ENCODE assay signal across 1 cellular context in the genomic region with DNA sequence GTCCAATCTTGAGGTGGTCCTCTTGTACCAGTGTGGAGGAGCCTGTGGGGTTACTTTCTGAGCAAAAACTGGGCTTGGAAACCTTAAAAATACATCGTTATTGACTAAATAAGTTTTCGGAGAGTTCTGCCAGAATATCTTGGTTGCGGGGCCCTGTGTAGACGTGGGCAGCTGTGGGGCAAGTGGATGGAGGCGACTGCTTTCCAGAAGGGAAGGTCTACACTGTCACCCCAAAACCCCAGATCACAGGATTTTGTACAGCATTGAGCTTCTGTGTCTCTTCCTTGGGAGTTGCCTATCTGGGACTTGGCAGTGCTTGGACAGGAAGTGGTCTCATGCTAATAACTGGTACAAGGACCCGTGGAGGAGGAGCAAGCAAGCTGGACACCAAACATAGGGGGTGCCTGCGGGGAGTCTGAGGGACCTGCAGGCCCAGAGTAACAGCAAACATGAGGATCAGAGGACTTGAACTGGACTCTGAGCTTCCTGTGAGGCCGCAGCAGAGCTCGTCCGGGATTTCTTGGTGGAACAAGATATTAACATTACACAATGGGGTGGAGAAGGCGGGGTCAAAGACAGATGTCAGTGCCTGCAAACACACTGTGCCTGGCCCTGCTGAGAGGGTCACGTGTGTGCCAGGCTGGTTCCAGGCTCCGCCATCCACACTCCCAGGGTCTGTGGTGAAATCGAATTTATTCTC.
TF ChIP-seq lines count a peak whose summit lies in the region.

No MANE protein-coding gene starts in this region.

TF ChIP-seq in HepG2, 621 proteins besides CTCF, POLR2A, EP300 and RAD21 (continued from another document):
- TF ChIP-seq, protein P1, sequence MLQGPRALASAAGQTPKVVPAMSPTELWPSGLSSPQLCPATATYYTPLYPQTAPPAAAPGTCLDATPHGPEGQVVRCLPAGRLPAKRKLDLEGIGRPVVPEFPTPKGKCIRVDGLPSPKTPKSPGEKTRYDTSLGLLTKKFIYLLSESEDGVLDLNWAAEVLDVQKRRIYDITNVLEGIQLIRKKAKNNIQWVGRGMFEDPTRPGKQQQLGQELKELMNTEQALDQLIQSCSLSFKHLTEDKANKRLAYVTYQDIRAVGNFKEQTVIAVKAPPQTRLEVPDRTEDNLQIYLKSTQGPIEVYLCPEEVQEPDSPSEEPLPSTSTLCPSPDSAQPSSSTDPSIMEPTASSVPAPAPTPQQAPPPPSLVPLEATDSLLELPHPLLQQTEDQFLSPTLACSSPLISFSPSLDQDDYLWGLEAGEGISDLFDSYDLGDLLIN (CRISPR knock-in tag; IDR thresholded peaks at IDR 0.05; ENCODE audit: borderline replicate concordance), result no peak
- 0 out of 2 replicates have a peak, but pooled peaks have one; percentile 43 for TF ChIP-seq ZNF510 (CRISPR knock-in tag; IDR thresholded peaks at IDR 0.05; ENCODE audit: low read depth)
- TF ChIP-seq ZSCAN22 (CRISPR knock-in tag; IDR thresholded peaks at IDR 0.05), result no peak
- 0 out of 2 replicates have a peak, but pooled peaks have one; percentile 28 for TF ChIP-seq KLF11 (CRISPR knock-in tag; IDR thresholded peaks at IDR 0.05)
- TF ChIP-seq FOSL1 (CRISPR knock-in tag; IDR thresholded peaks at IDR 0.05; ENCODE audit: borderline replicate concordance), result no peak
- no peak for TF ChIP-seq ZNF672 (CRISPR knock-in tag; IDR thresholded peaks at IDR 0.05)
- no peak for TF ChIP-seq ZNF333 (CRISPR knock-in tag; IDR thresholded peaks at IDR 0.05; ENCODE audit: borderline replicate concordance)
- no peak; the same call in 1 of the 2 replicates for TF ChIP-seq BORCS8-MEF2B (CRISPR knock-in tag; IDR thresholded peaks at IDR 0.05)
- TF ChIP-seq, protein P2, sequence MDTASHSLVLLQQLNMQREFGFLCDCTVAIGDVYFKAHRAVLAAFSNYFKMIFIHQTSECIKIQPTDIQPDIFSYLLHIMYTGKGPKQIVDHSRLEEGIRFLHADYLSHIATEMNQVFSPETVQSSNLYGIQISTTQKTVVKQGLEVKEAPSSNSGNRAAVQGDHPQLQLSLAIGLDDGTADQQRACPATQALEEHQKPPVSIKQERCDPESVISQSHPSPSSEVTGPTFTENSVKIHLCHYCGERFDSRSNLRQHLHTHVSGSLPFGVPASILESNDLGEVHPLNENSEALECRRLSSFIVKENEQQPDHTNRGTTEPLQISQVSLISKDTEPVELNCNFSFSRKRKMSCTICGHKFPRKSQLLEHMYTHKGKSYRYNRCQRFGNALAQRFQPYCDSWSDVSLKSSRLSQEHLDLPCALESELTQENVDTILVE (CRISPR knock-in tag; IDR thresholded peaks at IDR 0.05), result peak; percentile 86
- TF ChIP-seq ZNF484 (CRISPR knock-in tag; IDR thresholded peaks at IDR 0.05; ENCODE audit: borderline replicate concordance, low read depth), result no peak
- peak; percentile 99 for TF ChIP-seq ZNF614 (CRISPR knock-in tag; IDR thresholded peaks at IDR 0.05; ENCODE audit: borderline replicate concordance)
- TF ChIP-seq, protein P3, sequence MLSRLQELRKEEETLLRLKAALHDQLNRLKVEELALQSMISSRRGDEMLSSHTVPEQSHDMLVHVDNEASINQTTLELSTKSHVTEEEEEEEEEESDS (CRISPR knock-in tag; IDR thresholded peaks at IDR 0.05; ENCODE audit: borderline replicate concordance), result no peak
- no peak for TF ChIP-seq ONECUT2 (CRISPR knock-in tag; IDR thresholded peaks at IDR 0.05)
- no peak for TF ChIP-seq ISX (CRISPR knock-in tag; conservative IDR thresholded peaks at IDR 0.05)
- no peak for TF ChIP-seq ZNF225 (CRISPR knock-in tag; IDR thresholded peaks at IDR 0.05)
- TF ChIP-seq SALL2 (CRISPR knock-in tag; IDR thresholded peaks at IDR 0.05), result no peak
- TF ChIP-seq SRSF1 (optimal IDR thresholded peaks at IDR 0.05; ENCODE audit: low read depth, low read length), result no peak
- TF ChIP-seq ZBTB7A (CRISPR knock-in tag; IDR thresholded peaks at IDR 0.05), result no peak
- TF ChIP-seq HNRNPUL1 (IDR thresholded peaks at IDR 0.05; ENCODE audit: low read depth, low read length), result no peak
- peak; percentile 91 for TF ChIP-seq SAP130 (CRISPR knock-in tag; IDR thresholded peaks at IDR 0.05; ENCODE audit: low read depth)
- TF ChIP-seq, protein P4, sequence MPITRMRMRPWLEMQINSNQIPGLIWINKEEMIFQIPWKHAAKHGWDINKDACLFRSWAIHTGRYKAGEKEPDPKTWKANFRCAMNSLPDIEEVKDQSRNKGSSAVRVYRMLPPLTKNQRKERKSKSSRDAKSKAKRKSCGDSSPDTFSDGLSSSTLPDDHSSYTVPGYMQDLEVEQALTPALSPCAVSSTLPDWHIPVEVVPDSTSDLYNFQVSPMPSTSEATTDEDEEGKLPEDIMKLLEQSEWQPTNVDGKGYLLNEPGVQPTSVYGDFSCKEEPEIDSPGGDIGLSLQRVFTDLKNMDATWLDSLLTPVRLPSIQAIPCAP (CRISPR knock-in tag; IDR thresholded peaks at IDR 0.05; ENCODE audit: low read depth), result 0 out of 2 replicates have a peak, but pooled peaks have one; percentile 69
- TF ChIP-seq KLF6 (CRISPR knock-in tag; IDR thresholded peaks at IDR 0.05), result no peak
- TF ChIP-seq, protein P5, sequence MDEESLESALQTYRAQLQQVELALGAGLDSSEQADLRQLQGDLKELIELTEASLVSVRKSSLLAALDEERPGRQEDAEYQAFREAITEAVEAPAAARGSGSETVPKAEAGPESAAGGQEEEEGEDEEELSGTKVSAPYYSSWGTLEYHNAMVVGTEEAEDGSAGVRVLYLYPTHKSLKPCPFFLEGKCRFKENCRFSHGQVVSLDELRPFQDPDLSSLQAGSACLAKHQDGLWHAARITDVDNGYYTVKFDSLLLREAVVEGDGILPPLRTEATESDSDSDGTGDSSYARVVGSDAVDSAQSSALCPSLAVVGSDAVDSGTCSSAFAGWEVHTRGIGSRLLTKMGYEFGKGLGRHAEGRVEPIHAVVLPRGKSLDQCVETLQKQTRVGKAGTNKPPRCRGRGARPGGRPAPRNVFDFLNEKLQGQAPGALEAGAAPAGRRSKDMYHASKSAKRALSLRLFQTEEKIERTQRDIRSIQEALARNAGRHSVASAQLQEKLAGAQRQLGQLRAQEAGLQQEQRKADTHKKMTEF (CRISPR knock-in tag; IDR thresholded peaks at IDR 0.05), result peak; percentile 95
- TF ChIP-seq GABPA (IDR thresholded peaks at IDR 0.05; ENCODE audit: low read depth, low read length), result no peak
- TF ChIP-seq GABPA (CRISPR knock-in tag; IDR thresholded peaks at IDR 0.05; ENCODE audit: low read depth), result peak; percentile 75
- TF ChIP-seq RCOR2 (CRISPR knock-in tag; IDR thresholded peaks at IDR 0.05), result peak; percentile 94
- no peak for TF ChIP-seq ZNF367 (CRISPR knock-in tag; IDR thresholded peaks at IDR 0.05; ENCODE audit: borderline replicate concordance)
